ENCODE assay signal across 8 cellular contexts in the genomic region with DNA sequence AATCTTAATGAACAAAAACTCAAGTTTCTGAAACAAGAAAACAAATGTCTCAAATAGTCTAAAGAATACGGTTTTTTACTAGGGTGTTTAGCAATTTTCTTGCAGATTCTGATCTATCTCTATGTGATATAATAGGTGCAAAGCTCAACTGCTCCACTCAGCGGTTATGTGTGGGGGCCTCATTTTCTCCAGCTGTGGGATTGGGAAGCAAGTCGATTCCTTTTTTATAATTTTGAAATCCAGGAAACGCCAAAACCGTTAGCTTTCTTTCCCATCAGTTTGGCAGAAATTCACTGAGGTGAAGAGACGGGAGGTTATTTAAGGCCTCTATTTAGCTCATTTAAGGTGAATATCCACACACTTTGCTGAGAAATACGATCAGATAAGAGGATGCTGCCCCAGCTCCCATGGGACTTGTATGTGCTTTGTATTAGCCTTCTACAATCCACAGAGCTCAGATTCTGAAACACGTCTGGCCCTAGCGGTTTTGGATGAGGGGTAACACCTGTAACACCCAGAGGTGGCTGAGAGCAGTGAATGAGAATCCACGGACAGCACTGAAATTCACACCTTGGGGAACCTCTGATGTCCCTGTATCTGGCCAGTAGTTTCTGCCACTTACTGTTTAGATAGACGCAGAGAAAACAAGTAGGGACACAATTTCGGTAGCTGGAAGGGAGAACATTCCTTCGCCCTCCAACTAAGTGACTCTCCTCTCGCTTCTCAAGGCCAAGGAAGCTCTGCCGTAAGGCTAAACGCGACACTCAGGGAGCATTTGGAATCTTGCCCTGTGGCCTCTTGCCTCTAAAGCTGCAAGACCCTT. TPM values are rescaled to one million over a fixed set of nuclear protein-coding genes. Genes with fewer than 3 reads are reported as not detected.
DNase-seq lines count a peak whose midpoint lies in the region; ATAC-seq and TF ChIP-seq lines count a peak whose summit lies in the region.

No MANE protein-coding gene starts in this region.

- no peak for ATAC-seq in GM18498 (IDR thresholded peaks at IDR 0.05; ENCODE audit: unreplicated experiment)

- peak; percentile 81 for TF ChIP-seq CTCF in OCI-LY3 (IDR thresholded peaks at IDR 0.05; ENCODE audit: low read depth, low read length)
- peak; percentile 77 for TF ChIP-seq CTCF in fibroblast of the aortic adventitia (IDR thresholded peaks at IDR 0.05; ENCODE audit: insufficient read depth, low read length)
- peak in 4 of 7 experiments; percentile 6 to 44 (median 26) for TF ChIP-seq CTCF in stomach (IDR thresholded peaks at IDR 0.05)
- no peak for TF ChIP-seq CTCF in glutamatergic neuron (IDR thresholded peaks at IDR 0.05; ENCODE audit: partially characterized antibody, unreplicated experiment)

- no peak for TF ChIP-seq POLR2A in stomach (IDR thresholded peaks at IDR 0.05)

- no peaks in the 10 kb centered on the region for H3K9me3 ChIP-seq in OCI-LY3 (ENCODE audit: insufficient read depth, low read length)
- H3K9me3 ChIP-seq in stomach, result no peaks in the 10 kb centered on the region

- H3K4me1 Mint-ChIP-seq in glutamatergic neuron (ENCODE audit: low read depth, unreplicated experiment), result peaks cover 8% of the 10 kb centered on the region

- H3K36me3 Mint-ChIP-seq in glutamatergic neuron (ENCODE audit: unreplicated experiment), result no peaks in the 10 kb centered on the region

- peak overlapping the region; percentile 42 for H2AFZ ChIP-seq in OCI-LY3 (ENCODE audit: low read depth, low read length)

- H3K79me2 ChIP-seq in OCI-LY3 (ENCODE audit: low read length), result no peaks in the 10 kb centered on the region

- H3K27ac Mint-ChIP-seq in glutamatergic neuron (ENCODE audit: unreplicated experiment), result no peak overlapping the region

- intact Hi-C loops in stomach (cut with DNase I; ENCODE audit: low total_unique reads), result no loop called here

- no peak for TF ChIP-seq EP300 in stomach (IDR thresholded peaks at IDR 0.05)

- H4K20me1 ChIP-seq in OCI-LY3 (ENCODE audit: insufficient read depth, low read length), result no peaks in the 10 kb centered on the region

- 54 to 60% (median 55%) methylated on average over 17 of the region's 17 CpGs for WGBS in stomach, 5 donors

- H3K9ac ChIP-seq in OCI-LY3 (ENCODE audit: low read length), result 0 out of 2 replicates have a peak overlapping the region, but pooled peaks have one; percentile 2

- H3K4me2 ChIP-seq in OCI-LY3 (ENCODE audit: low read length), result peak overlapping the region; percentile 32

- no peak overlapping the region for H3K4me3 Mint-ChIP-seq in glutamatergic neuron (ENCODE audit: unreplicated experiment)

- H3K27ac ChIP-seq in OCI-LY3 (ENCODE audit: low read length), result no peak overlapping the region
- H3K27ac ChIP-seq in stomach, result peak overlapping the region in 4 of 5 donors; percentile 10 to 60 (median 30)

- peaks cover 5% of the 10 kb centered on the region for H3K9me3 Mint-ChIP-seq in glutamatergic neuron (ENCODE audit: unreplicated experiment)

- peaks cover 21% of the 10 kb centered on the region for H3K4me1 ChIP-seq in OCI-LY3 (ENCODE audit: low read length)
- peaks cover 10 to 44% (median 15%) of the 10 kb centered on the region in 4 donors for H3K4me1 ChIP-seq in stomach

- DNase-seq in H7 (peak; percentile 32), fibroblast of the aortic adventitia (ENCODE audit: low read depth) (peak; percentile 87), stomach (no peak), ecto neural progenitor cell (ENCODE audit: low spot score) (no peak), glutamatergic neuron (no peak), cerebellum (ENCODE audit: low spot score) (no peak)

- H3K4me3 ChIP-seq in H7 (ENCODE audit: insufficient read depth, low read depth, low read length) (no peak overlapping the region), OCI-LY3 (ENCODE audit: low read length) (peak overlapping the region; percentile 8; the same call in 1 of the 2 replicates), fibroblast of the aortic adventitia (ENCODE audit: low read depth, low read length) (no peak overlapping the region), stomach (no peak overlapping the region)

- H3K36me3 ChIP-seq in H7 (replicated peaks; ENCODE audit: control insufficient read depth, insufficient read depth, low read length), result no peaks in the 10 kb centered on the region
- no peaks in the 10 kb centered on the region for H3K36me3 ChIP-seq in OCI-LY3 (replicated peaks; ENCODE audit: low read depth, low read length)
- H3K36me3 ChIP-seq in stomach, result no peaks in the 10 kb centered on the region

- no peaks in the 10 kb centered on the region for H3K27me3 Mint-ChIP-seq in glutamatergic neuron (ENCODE audit: unreplicated experiment)

- H3K27me3 ChIP-seq in H7 (ENCODE audit: control insufficient read depth, insufficient read depth, low read length) (no peaks in the 10 kb centered on the region), OCI-LY3 (ENCODE audit: low read depth, low read length) (no peaks in the 10 kb centered on the region), stomach (no peaks in the 10 kb centered on the region)

RNA-seq across cellular contexts. Expression of a gene that starts 6.6 kb away (rescaled TPM):
- 17.6 and 19.3 TPM in 2 replicates for total RNA-seq in H7 (2014; rRNA removed; shearing (Covaris generic))
- total RNA-seq in fibroblast of the aortic adventitia (ENCODE audit: low replicate concordance), result 1.5 and 2.7 TPM in 2 replicates
- total RNA-seq in stomach, result 1 to 10 TPM in 3 of 5 donors, under 1 TPM in 1, not detected in 1; under 0.01 to 2.8 (median 1.9) TPM
- polyA plus RNA-seq in stomach, result 1 to 10 TPM in 2 of 3 donors, under 1 TPM in 1; 0.46 to 7.2 (median 5.6) TPM
- 5.5 TPM for total RNA-seq in glutamatergic neuron (ENCODE audit: unreplicated experiment)
- total RNA-seq in cerebellum, result 3.4 TPM

RNA-seq across cellular contexts. Expression of a gene that starts 56.9 kb away (rescaled TPM):
- total RNA-seq in H7 (2014; rRNA removed; shearing (Covaris generic)), result 18.9 and 24.5 TPM in 2 replicates
- total RNA-seq in fibroblast of the aortic adventitia (ENCODE audit: low replicate concordance), result 1.4 and 1.5 TPM in 2 replicates
- 10 to 100 TPM in 4 of 5 donors, 1 to 10 TPM in 1; 5.4 to 69.5 (median 22.6) TPM for total RNA-seq in stomach
- 1 to 10 TPM; 3.2 to 6.0 (median 3.7) TPM for polyA plus RNA-seq in stomach
- 4.0 TPM for total RNA-seq in glutamatergic neuron (ENCODE audit: unreplicated experiment)
- 8.5 TPM for total RNA-seq in cerebellum

Comparison
In these comparisons a context has a peak if more than half of its experiments do, and no peak if none do; other contexts are left out.
1. DNase-seq: peak in H7 (single experiment) and fibroblast of the aortic adventitia (single experiment); none in stomach (single experiment), ecto neural progenitor cell (single experiment), glutamatergic neuron (single experiment) and cerebellum (single experiment).